In the genomic region with DNA sequence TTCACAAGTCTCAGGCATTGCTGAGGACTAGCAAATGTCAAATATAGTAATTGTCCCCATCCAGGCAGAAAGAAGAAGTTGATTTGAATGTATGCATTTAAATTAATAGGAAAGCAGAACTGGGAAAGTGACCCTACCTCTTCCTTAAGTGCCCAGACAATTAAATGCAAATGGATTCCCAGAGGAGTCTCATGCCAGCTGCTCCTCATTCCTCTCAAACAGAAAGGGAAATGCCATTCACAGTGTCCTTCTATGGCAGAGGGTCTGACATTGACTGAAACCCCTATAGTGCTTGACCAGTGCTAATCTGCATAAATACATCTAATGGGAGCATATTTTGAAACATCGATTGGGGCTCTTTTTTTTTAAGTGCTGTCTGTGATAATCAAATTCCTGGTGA, we compare ENCODE assay signal across 19 cellular contexts.
"Had no signal": no experiment of that assay in that cellular context is flagged by ENCODE, and none has a peak within 500 bp of the region (broad histone marks: within the 10 kb centered on the region; RNA-seq: fewer than 3 reads in every experiment).

No MANE protein-coding gene starts in this region.

- H3K36me3 ChIP-seq: heart right ventricle, lower lobe of right lung, neural progenitor cell, thoracic aorta, upper lobe of left lung had no signal

- FAIRE-seq: kidney had no signal

- H3K27me3 ChIP-seq: heart right ventricle, neural progenitor cell, upper lobe of left lung had no signal

- H3K27ac ChIP-seq: epithelial cell of prostate, heart right ventricle, lower lobe of right lung, neural progenitor cell, thoracic aorta, upper lobe of left lung had no signal

- DNase-seq: activated CD4-positive, alpha-beta memory T cell treated with anti-CD3 and anti-CD28 coated beads, Interleukin-2, amount 10 ng/mL, durations not matched to agents 7 days and 5 days; activated CD4-positive, alpha-beta T cell treated with anti-CD3 and anti-CD28 coated beads, Interleukin-2, amount 10 ng/mL, durations not matched to agents 24 days and 14 days; activated effector memory CD4-positive, alpha-beta T cell treated with Interleukin-2 at 50 U/mL for 16 hours; activated naive CD4-positive, alpha-beta T cell treated with anti-CD3 and anti-CD28 coated beads for 36 hours; activated naive CD8-positive, alpha-beta T cell treated with anti-CD3 and anti-CD28 coated beads, Interleukin-2, amount 10 ng/mL, durations not matched to agents 7 days and 5 days; activated T-cell treated with anti-CD3 and anti-CD28 coated beads, Interleukin-2, amount 50 U/mL, for 72 hours; amniotic stem cell; cortex of kidney; heart right ventricle; kidney; lower lobe of right lung; naive B cell; stimulated activated CD4-positive, alpha-beta T cell treated with anti-CD3 and anti-CD28 coated beads, Interleukin-4, amount 100 ng/mL, for 24 hours; stimulated activated naive CD4-positive, alpha-beta T cell treated with Interleukin-2 at 50 U/mL for 16 hours; T1000; upper lobe of left lung had no signal

- H3K4me2 ChIP-seq: neural progenitor cell had no signal

- H3K4me3 ChIP-seq: heart right ventricle, lower lobe of right lung, neural progenitor cell, thoracic aorta, upper lobe of left lung had no signal

- H3K9ac ChIP-seq: neural progenitor cell had no signal

- H3K4me1 ChIP-seq: lower lobe of right lung, neural progenitor cell, upper lobe of left lung had no signal
